ENCODE assay signal across 1 cellular context in genomic region chr6:137170266-137171052, GRCh38.
TF ChIP-seq lines count a peak whose summit lies in the region.

No MANE protein-coding gene starts in this region.

TF ChIP-seq in K562, 482 proteins besides CTCF, POLR2A, EP300 and RAD21 (continued from another document and continues in another):
- peak; percentile 57 for TF ChIP-seq MGA (IDR thresholded peaks at IDR 0.05)
- peak; percentile 80 for TF ChIP-seq TEAD4 (IDR thresholded peaks at IDR 0.05; ENCODE audit: low read length)
- no peak for TF ChIP-seq TEAD4 (CRISPR knock-in tag; IDR thresholded peaks at IDR 0.05; ENCODE audit: borderline replicate concordance)
- peak; percentile 54 for TF ChIP-seq MEIS2 (IDR thresholded peaks at IDR 0.05; ENCODE audit: partially characterized antibody)
- TF ChIP-seq MITF (IDR thresholded peaks at IDR 0.05): peak; percentile 90
- TF ChIP-seq ADNP (tag; IDR thresholded peaks at IDR 0.05): peak; percentile 76; the same call in 1 of the 2 replicates
- no peak for TF ChIP-seq CHD7 (IDR thresholded peaks at IDR 0.05; ENCODE audit: low read depth, low read length)
- peak; percentile 51; the same call in 1 of the 2 replicates for TF ChIP-seq GATA2 (CRISPR knock-in tag; IDR thresholded peaks at IDR 0.05)
- TF ChIP-seq MYBL2 (IDR thresholded peaks at IDR 0.05; ENCODE audit: low read depth): no peak
- no peak for TF ChIP-seq MYBL2 (CRISPR knock-in tag; IDR thresholded peaks at IDR 0.05; ENCODE audit: borderline replicate concordance)
- peak; percentile 31; the same call in 1 of the 2 replicates for TF ChIP-seq ZNF24 (IDR thresholded peaks at IDR 0.05)
- TF ChIP-seq MTA3 (IDR thresholded peaks at IDR 0.05; ENCODE audit: borderline replicate concordance): 0 out of 2 replicates have a peak, but pooled peaks have one; percentile 52
- TF ChIP-seq SP1 (CRISPR knock-in tag; IDR thresholded peaks at IDR 0.05): no peak
- peak; percentile 59; the same call in 1 of the 2 replicates for TF ChIP-seq HEY1 (CRISPR knock-in tag; IDR thresholded peaks at IDR 0.05; ENCODE audit: borderline replicate concordance)
- no peak for TF ChIP-seq PBX2 (CRISPR knock-in tag; IDR thresholded peaks at IDR 0.05; ENCODE audit: low read depth)
- peak; percentile 58 for TF ChIP-seq PBX2 (tag; conservative IDR thresholded peaks at IDR 0.05; ENCODE audit: low read depth)
- TF ChIP-seq THRB (CRISPR knock-in tag; conservative IDR thresholded peaks at IDR 0.05): no peak
- peak; percentile 80 for TF ChIP-seq CBFA2T3 (IDR thresholded peaks at IDR 0.05)
- peak; percentile 30; the same call in 1 of the 2 replicates for TF ChIP-seq GABPA (tag; conservative IDR thresholded peaks at IDR 0.05; ENCODE audit: low read depth)
- no peak for TF ChIP-seq NR2C1 (IDR thresholded peaks at IDR 0.05)
- peak; percentile 77 for TF ChIP-seq NR2C1 (tag; IDR thresholded peaks at IDR 0.05)
- TF ChIP-seq DPF2 (IDR thresholded peaks at IDR 0.05): peak; percentile 85
